In genomic region chr7:124764847-124765400, GRCh38 we compare ENCODE assay signal across 8 cellular contexts. TPM values are rescaled to one million over a fixed set of nuclear protein-coding genes. Genes with fewer than 3 reads are reported as not detected.
A peak's percentile ranks its signal among the peaks of the same experiment; 100 is the strongest.
DNase-seq lines count a peak whose midpoint lies in the region; ATAC-seq and TF ChIP-seq lines count a peak whose summit lies in the region.

No MANE protein-coding gene starts in this region.

- ATAC-seq in HG02870 (IDR thresholded peaks at IDR 0.05; ENCODE audit: unreplicated experiment) (peak; percentile 25), mucosa of descending colon (peak; percentile 47)

- TF ChIP-seq CTCF in mucosa of descending colon (IDR thresholded peaks at IDR 0.05) (no peak), tibial nerve (IDR thresholded peaks at IDR 0.05) (no peak)

- no peaks in the 10 kb centered on the region for H3K9me3 Mint-ChIP-seq in T-helper 1 cell treated with Interleukin-12 subunit alpha and Interleukin-12 subunit beta and Interleukin-4 antibody, amounts not matched to agents 30 μg/mL and 1 μg/mL, for 36 hours

- TF ChIP-seq EP300 in tibial nerve (IDR thresholded peaks at IDR 0.05), result no peak

- peak overlapping the region; percentile 85 for H3K4me3 Mint-ChIP-seq in T-helper 1 cell treated with Interleukin-12 subunit alpha and Interleukin-12 subunit beta and Interleukin-4 antibody, amounts not matched to agents 30 μg/mL and 1 μg/mL, for 36 hours

- TF ChIP-seq POLR2A in tibial nerve (IDR thresholded peaks at IDR 0.05), result no peak

- H3K36me3 Mint-ChIP-seq in T-helper 1 cell treated with Interleukin-12 subunit alpha and Interleukin-12 subunit beta and Interleukin-4 antibody, amounts not matched to agents 30 μg/mL and 1 μg/mL, for 36 hours (ENCODE audit: low read depth), result no peaks in the 10 kb centered on the region

- H3K9me3 ChIP-seq in effector memory CD4-positive, alpha-beta T cell (ENCODE audit: control insufficient read depth, low read length), result no peaks in the 10 kb centered on the region
- H3K9me3 ChIP-seq in mucosa of descending colon (no peaks in the 10 kb centered on the region), tibial nerve (peaks cover 0 to 5% (median 0%) of the 10 kb centered on the region in 4 donors)

- peaks cover 7% of the 10 kb centered on the region for H3K4me1 ChIP-seq in effector memory CD4-positive, alpha-beta T cell (ENCODE audit: control insufficient read depth, insufficient read depth, low read length, poor library complexity, severe bottlenecking)
- H3K4me1 ChIP-seq in mucosa of descending colon (ENCODE audit: low read depth), result peaks cover 12% of the 10 kb centered on the region
- H3K4me1 ChIP-seq in tibial nerve, result peaks cover 0 to 27% (median 9%) of the 10 kb centered on the region in 4 donors

- intact Hi-C loops in mucosa of descending colon (cut with DNase I, micrococcal nuclease), result no loop called here

- H3K27me3 Mint-ChIP-seq in T-helper 1 cell treated with Interleukin-12 subunit alpha and Interleukin-12 subunit beta and Interleukin-4 antibody, amounts not matched to agents 30 μg/mL and 1 μg/mL, for 36 hours (ENCODE audit: low read depth), result peaks cover 57% of the 10 kb centered on the region

- H3K36me3 ChIP-seq in effector memory CD4-positive, alpha-beta T cell (ENCODE audit: control insufficient read depth, insufficient read depth, low read length), result no peaks in the 10 kb centered on the region
- H3K36me3 ChIP-seq in mucosa of descending colon (ENCODE audit: low read depth) (no peaks in the 10 kb centered on the region), tibial nerve (no peaks in the 10 kb centered on the region)

- H3K4me1 Mint-ChIP-seq in T-helper 1 cell treated with Interleukin-12 subunit alpha and Interleukin-12 subunit beta and Interleukin-4 antibody, amounts not matched to agents 30 μg/mL and 1 μg/mL, for 36 hours (ENCODE audit: low read depth), result peaks cover 11% of the 10 kb centered on the region

- DNase-seq in NCI-H1417 (lab: John Stamatoyannopoulos, UW) (peak; percentile 11 to 78 (median 74)), NCI-H1417 treated with DMSO at 0.1 percent for 48 hours (lab: John Stamatoyannopoulos, UW) (no peak), mucosa of descending colon (peak; percentile 37 to 59 (median 57)), tibial nerve (ENCODE audit: low spot score in 2 of 2) (no peak), KG1 (lab: John Stamatoyannopoulos, UW) (no peak)
- no peak for DNase-seq in effector memory CD4-positive, alpha-beta T cell

- WGBS in tibial nerve, 2 donors, result 1 to 4% methylated on average over 19 to 24 of the region's 26 CpGs

- peaks cover 22% of the 10 kb centered on the region for H3K27me3 ChIP-seq in effector memory CD4-positive, alpha-beta T cell (replicated peaks; ENCODE audit: control insufficient read depth, insufficient read depth, low read length, poor library complexity, severe bottlenecking)
- peaks cover 0 to 36% of the 10 kb centered on the region in 2 donors for H3K27me3 ChIP-seq in tibial nerve

- no peak overlapping the region for H3K27ac Mint-ChIP-seq in T-helper 1 cell treated with Interleukin-12 subunit alpha and Interleukin-12 subunit beta and Interleukin-4 antibody, amounts not matched to agents 30 μg/mL and 1 μg/mL, for 36 hours

- no peak overlapping the region for H3K27ac ChIP-seq in effector memory CD4-positive, alpha-beta T cell (ENCODE audit: insufficient read depth, low read length, poor library complexity, severe bottlenecking)
- no peak overlapping the region for H3K27ac ChIP-seq in tibial nerve

- H3K4me3 ChIP-seq in effector memory CD4-positive, alpha-beta T cell (ENCODE audit: insufficient read depth, low read depth, low read length, poor library complexity, severe bottlenecking), result peak overlapping the region; percentile 58
- H3K4me3 ChIP-seq in mucosa of descending colon (no peak overlapping the region), tibial nerve (peak overlapping the region; percentile 28 to 52 (median 46))

RNA-seq across cellular contexts. Expression of gene GPR37, which starts 0.7 kb away (rescaled TPM):
- total RNA-seq in mucosa of descending colon (1 to 10 TPM in 2 of 3 donors, under 1 TPM in 1; 0.93 to 1.2 (median 1.1) TPM), tibial nerve (under 1 TPM in 2 of 4 donors, not detected in 2; 0.21 to 0.60 TPM)

Comparison
In these comparisons a context has a peak if more than half of its experiments do, and no peak if none do; other contexts are left out.
1. DNase-seq: peak in NCI-H1417 (3 of 3) and mucosa of descending colon (3 of 3); none in NCI-H1417 treated with DMSO at 0.1 percent for 48 hours (single experiment), effector memory CD4-positive, alpha-beta T cell (0 of 3), tibial nerve (0 of 2) and KG1 (single experiment).